ENCODE assay signal across 8 cellular contexts in genomic region chr14:101628471-101628966, GRCh38.
DNase-seq lines count a peak whose midpoint lies in the region; ATAC-seq and TF ChIP-seq lines count a peak whose summit lies in the region.

No MANE protein-coding gene starts in this region.

- 14% methylated on average over 44 of the region's 44 CpGs for WGBS in HUES64

- peaks cover 6% of the 10 kb centered on the region; the same call in 1 of the 2 replicates for H3K4me1 ChIP-seq in HUES64 (ENCODE audit: insufficient read depth, low read length)
- no peaks in the 10 kb centered on the region for H3K4me1 ChIP-seq in foreskin keratinocyte
- peaks cover 0 to 14% (median 8%) of the 10 kb centered on the region in 5 donors for H3K4me1 ChIP-seq in subcutaneous abdominal adipose tissue (ENCODE audit: control insufficient read depth in 5 of 5, insufficient read depth in 5 of 5, low read length in 5 of 5)

- no peaks in the 10 kb centered on the region for H3K9me3 ChIP-seq in HUES64 (ENCODE audit: insufficient read depth, low read depth, low read length)
- no peaks in the 10 kb centered on the region for H3K9me3 ChIP-seq in subcutaneous abdominal adipose tissue (ENCODE audit: control insufficient read depth in 5 of 5, low read length in 5 of 5)

- H3K9ac ChIP-seq in HUES64 (ENCODE audit: low read depth, low read length) = no peak overlapping the region
- peak overlapping the region in 2 of 5 donors; percentile 39 to 41 for H3K9ac ChIP-seq in subcutaneous abdominal adipose tissue (ENCODE audit: low read length in 5 of 5)

- no peak overlapping the region for H3K27ac ChIP-seq in HUES64 (ENCODE audit: low read depth, low read length)
- H3K27ac ChIP-seq in foreskin keratinocyte = no peak overlapping the region
- no peak overlapping the region for H3K27ac ChIP-seq in subcutaneous abdominal adipose tissue (ENCODE audit: low read depth, low read length)

- ATAC-seq in GM19372 (IDR thresholded peaks at IDR 0.05; ENCODE audit: low read depth, unreplicated experiment) (peak; percentile 82), foreskin keratinocyte (peak; percentile 81)

- peak; percentile 97 for TF ChIP-seq CTCF in foreskin keratinocyte (conservative IDR thresholded peaks at IDR 0.05)

- H3K4me3 ChIP-seq in HUES64 (ENCODE audit: low read length) (peak overlapping the region; percentile 8; the same call in 1 of the 2 replicates), subcutaneous abdominal adipose tissue (ENCODE audit: low read depth in 1 of 5, low read length in 5 of 5) (peak overlapping the region in 3 of 5 donors; percentile 27 to 48 (median 33))

- peaks cover 11% of the 10 kb centered on the region for H3K27me3 ChIP-seq in HUES64 (ENCODE audit: insufficient read depth, low read length)
- H3K27me3 ChIP-seq in foreskin keratinocyte = peaks cover 9% of the 10 kb centered on the region
- H3K27me3 ChIP-seq in subcutaneous abdominal adipose tissue (ENCODE audit: control insufficient read depth in 5 of 5, insufficient read depth in 4 of 5, low read length in 5 of 5) = peaks cover 0 to 4% (median 0%) of the 10 kb centered on the region in 5 donors

- H3K36me3 ChIP-seq in HUES64 (ENCODE audit: insufficient read depth, low read length) (no peaks in the 10 kb centered on the region), subcutaneous abdominal adipose tissue (ENCODE audit: control insufficient read depth in 5 of 5, insufficient read depth in 5 of 5, low read length in 5 of 5) (no peaks in the 10 kb centered on the region)

- DNase-seq in AML-193 (lab: John Stamatoyannopoulos, UW) (peak; percentile 17 to 22), RKO (ENCODE audit: low spot score) (peak; percentile 59), foreskin keratinocyte (peak; percentile 15 to 39), non-pigmented ciliary epithelial cell (ENCODE audit: low read depth) (peak; percentile 2)
- DNase-seq in activated T-helper 9 cell treated with anti-CD3 and anti-CD28 coated beads, Interleukin-2, amount 50 U/mL, for 16 hours (ENCODE audit: low read depth) = peak; percentile 56

Comparison
In these comparisons a context has a peak if more than half of its experiments do, and no peak if none do; other contexts are left out.
1. DNase-seq: peak in every context shown above with its lines; median percentile 59 in RKO; 56 in activated T-helper 9 cell treated with anti-CD3 and anti-CD28 coated beads, Interleukin-2, amount 50 U/mL, for 16 hours; 27 in foreskin keratinocyte; 20 in AML-193; 2 in non-pigmented ciliary epithelial cell.